ENCODE assay signal across 1 cellular context in the genomic region with DNA sequence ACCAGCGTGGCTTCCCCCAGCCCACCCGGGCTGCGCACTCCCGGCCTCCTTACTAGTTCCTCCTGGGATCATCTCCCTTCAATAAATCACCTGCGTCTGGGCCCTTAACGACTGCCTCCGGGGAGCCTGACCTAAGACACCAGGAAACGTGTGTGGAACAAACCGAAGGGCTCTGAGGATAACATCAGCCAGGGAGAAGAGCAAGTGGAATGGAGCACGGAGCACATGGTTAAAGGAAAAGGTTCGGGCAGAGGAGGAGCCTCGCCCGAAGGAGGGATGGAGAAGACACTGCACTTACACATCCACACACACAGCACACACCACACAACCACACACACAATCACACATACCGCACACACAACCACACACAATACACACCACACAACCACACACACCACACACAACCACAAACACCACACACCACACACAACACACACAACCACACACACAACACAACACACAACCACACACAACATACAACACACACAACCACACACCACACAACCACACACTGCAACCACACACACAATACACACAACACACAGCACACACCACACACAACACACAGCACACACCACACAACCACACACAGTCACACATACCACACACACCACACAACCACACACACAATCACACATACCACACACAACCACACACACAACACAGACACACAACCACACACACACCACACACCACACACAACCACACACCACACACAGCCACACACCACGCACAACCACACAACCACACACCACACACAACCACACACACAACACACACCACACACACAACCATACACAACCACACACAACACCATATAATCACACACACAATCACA.
TF ChIP-seq lines count a peak whose summit lies in the region.

No MANE protein-coding gene starts in this region.

TF ChIP-seq in HepG2, 621 proteins besides CTCF, POLR2A, EP300 and RAD21 (continues in another document):
- TF ChIP-seq ZNF484 (CRISPR knock-in tag; IDR thresholded peaks at IDR 0.05; ENCODE audit: borderline replicate concordance, low read depth) (no peak), KMT2A (CRISPR knock-in tag; IDR thresholded peaks at IDR 0.05) (no peak), MEIS2 (CRISPR knock-in tag; IDR thresholded peaks at IDR 0.05) (no peak), LBX2 (CRISPR knock-in tag; IDR thresholded peaks at IDR 0.05; ENCODE audit: borderline replicate concordance) (0 out of 2 replicates have a peak, but pooled peaks have one; percentile 8), ZNF292 (CRISPR knock-in tag; IDR thresholded peaks at IDR 0.05; ENCODE audit: borderline replicate concordance, low read depth) (no peak), ZNF263 (CRISPR knock-in tag; IDR thresholded peaks at IDR 0.05) (peak; percentile 83), ZSCAN12 (CRISPR knock-in tag; IDR thresholded peaks at IDR 0.05) (no peak), NBN (conservative IDR thresholded peaks at IDR 0.05) (0 out of 2 replicates have a peak, but pooled peaks have one; percentile 78), TFDP1 (CRISPR knock-in tag; IDR thresholded peaks at IDR 0.05; ENCODE audit: borderline replicate concordance) (no peak), ZNF883 (CRISPR knock-in tag; IDR thresholded peaks at IDR 0.05; ENCODE audit: not compliant biosample characterization) (peak; percentile 60), RBM39 (IDR thresholded peaks at IDR 0.05; ENCODE audit: low read depth, low read length, poor library complexity, severe bottlenecking) (no peak), PPARG (CRISPR knock-in tag; conservative IDR thresholded peaks at IDR 0.05) (no peak), ZNF607 (CRISPR knock-in tag; IDR thresholded peaks at IDR 0.05; ENCODE audit: borderline replicate concordance) (no peak), HDAC6 (IDR thresholded peaks at IDR 0.05; ENCODE audit: low read depth, low read length) (peak; percentile 83; the same call in 1 of the 2 replicates), CREB1 (IDR thresholded peaks at IDR 0.05) (peak; percentile 4; the same call in 1 of the 2 replicates), CREB1 (CRISPR knock-in tag; IDR thresholded peaks at IDR 0.05) (no peak), ZNF709 (CRISPR knock-in tag; IDR thresholded peaks at IDR 0.05) (no peak), FOSL1 (CRISPR knock-in tag; IDR thresholded peaks at IDR 0.05; ENCODE audit: borderline replicate concordance) (no peak), CHCHD3 (CRISPR knock-in tag; IDR thresholded peaks at IDR 0.05) (0 out of 2 replicates have a peak, but pooled peaks have one; percentile 40), SMYD3 (CRISPR knock-in tag; IDR thresholded peaks at IDR 0.05) (no peak), HNRNPLL (IDR thresholded peaks at IDR 0.05; ENCODE audit: low read depth, low read length, poor library complexity, severe bottlenecking) (peak; percentile 6), TBP (CRISPR knock-in tag; IDR thresholded peaks at IDR 0.05) (no peak), ZBTB10 (CRISPR knock-in tag; IDR thresholded peaks at IDR 0.05; ENCODE audit: borderline replicate concordance) (no peak), BHLHE40 (IDR thresholded peaks at IDR 0.05; ENCODE audit: low read length) (no peak), ZNF773 (CRISPR knock-in tag; IDR thresholded peaks at IDR 0.05; ENCODE audit: borderline replicate concordance) (no peak), ZNF282 (IDR thresholded peaks at IDR 0.05; ENCODE audit: partially characterized antibody) (peak; percentile 33), DR1 (CRISPR knock-in tag; IDR thresholded peaks at IDR 0.05) (no peak), SP2 (CRISPR knock-in tag; IDR thresholded peaks at IDR 0.05) (0 out of 2 replicates have a peak, but pooled peaks have one; percentile 3), ZNF17 (CRISPR knock-in tag; IDR thresholded peaks at IDR 0.05) (no peak), ZBTB21 (CRISPR knock-in tag; IDR thresholded peaks at IDR 0.05) (no peak), ZKSCAN1 (IDR thresholded peaks at IDR 0.05; ENCODE audit: low read length) (no peak), KDM5B (CRISPR knock-in tag; IDR thresholded peaks at IDR 0.05; ENCODE audit: borderline replicate concordance) (peak; percentile 19; the same call in 1 of the 2 replicates), NFATC3 (CRISPR knock-in tag; IDR thresholded peaks at IDR 0.05) (no peak), HMGA1 (CRISPR knock-in tag; conservative IDR thresholded peaks at IDR 0.05) (no peak), JUNB (CRISPR knock-in tag; IDR thresholded peaks at IDR 0.05; ENCODE audit: borderline replicate concordance) (peak; percentile 31; the same call in 1 of the 2 replicates)
- TF ChIP-seq, protein P1, sequence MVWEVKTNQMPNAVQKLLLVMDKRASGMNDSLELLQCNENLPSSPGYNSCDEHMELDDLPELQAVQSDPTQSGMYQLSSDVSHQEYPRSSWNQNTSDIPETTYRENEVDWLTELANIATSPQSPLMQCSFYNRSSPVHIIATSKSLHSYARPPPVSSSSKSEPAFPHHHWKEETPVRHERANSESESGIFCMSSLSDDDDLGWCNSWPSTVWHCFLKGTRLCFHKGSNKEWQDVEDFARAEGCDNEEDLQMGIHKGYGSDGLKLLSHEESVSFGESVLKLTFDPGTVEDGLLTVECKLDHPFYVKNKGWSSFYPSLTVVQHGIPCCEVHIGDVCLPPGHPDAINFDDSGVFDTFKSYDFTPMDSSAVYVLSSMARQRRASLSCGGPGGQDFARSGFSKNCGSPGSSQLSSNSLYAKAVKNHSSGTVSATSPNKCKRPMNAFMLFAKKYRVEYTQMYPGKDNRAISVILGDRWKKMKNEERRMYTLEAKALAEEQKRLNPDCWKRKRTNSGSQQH (CRISPR knock-in tag; IDR thresholded peaks at IDR 0.05; ENCODE audit: low read depth), result 0 out of 2 replicates have a peak, but pooled peaks have one; percentile 39
- TF ChIP-seq, protein P2, sequence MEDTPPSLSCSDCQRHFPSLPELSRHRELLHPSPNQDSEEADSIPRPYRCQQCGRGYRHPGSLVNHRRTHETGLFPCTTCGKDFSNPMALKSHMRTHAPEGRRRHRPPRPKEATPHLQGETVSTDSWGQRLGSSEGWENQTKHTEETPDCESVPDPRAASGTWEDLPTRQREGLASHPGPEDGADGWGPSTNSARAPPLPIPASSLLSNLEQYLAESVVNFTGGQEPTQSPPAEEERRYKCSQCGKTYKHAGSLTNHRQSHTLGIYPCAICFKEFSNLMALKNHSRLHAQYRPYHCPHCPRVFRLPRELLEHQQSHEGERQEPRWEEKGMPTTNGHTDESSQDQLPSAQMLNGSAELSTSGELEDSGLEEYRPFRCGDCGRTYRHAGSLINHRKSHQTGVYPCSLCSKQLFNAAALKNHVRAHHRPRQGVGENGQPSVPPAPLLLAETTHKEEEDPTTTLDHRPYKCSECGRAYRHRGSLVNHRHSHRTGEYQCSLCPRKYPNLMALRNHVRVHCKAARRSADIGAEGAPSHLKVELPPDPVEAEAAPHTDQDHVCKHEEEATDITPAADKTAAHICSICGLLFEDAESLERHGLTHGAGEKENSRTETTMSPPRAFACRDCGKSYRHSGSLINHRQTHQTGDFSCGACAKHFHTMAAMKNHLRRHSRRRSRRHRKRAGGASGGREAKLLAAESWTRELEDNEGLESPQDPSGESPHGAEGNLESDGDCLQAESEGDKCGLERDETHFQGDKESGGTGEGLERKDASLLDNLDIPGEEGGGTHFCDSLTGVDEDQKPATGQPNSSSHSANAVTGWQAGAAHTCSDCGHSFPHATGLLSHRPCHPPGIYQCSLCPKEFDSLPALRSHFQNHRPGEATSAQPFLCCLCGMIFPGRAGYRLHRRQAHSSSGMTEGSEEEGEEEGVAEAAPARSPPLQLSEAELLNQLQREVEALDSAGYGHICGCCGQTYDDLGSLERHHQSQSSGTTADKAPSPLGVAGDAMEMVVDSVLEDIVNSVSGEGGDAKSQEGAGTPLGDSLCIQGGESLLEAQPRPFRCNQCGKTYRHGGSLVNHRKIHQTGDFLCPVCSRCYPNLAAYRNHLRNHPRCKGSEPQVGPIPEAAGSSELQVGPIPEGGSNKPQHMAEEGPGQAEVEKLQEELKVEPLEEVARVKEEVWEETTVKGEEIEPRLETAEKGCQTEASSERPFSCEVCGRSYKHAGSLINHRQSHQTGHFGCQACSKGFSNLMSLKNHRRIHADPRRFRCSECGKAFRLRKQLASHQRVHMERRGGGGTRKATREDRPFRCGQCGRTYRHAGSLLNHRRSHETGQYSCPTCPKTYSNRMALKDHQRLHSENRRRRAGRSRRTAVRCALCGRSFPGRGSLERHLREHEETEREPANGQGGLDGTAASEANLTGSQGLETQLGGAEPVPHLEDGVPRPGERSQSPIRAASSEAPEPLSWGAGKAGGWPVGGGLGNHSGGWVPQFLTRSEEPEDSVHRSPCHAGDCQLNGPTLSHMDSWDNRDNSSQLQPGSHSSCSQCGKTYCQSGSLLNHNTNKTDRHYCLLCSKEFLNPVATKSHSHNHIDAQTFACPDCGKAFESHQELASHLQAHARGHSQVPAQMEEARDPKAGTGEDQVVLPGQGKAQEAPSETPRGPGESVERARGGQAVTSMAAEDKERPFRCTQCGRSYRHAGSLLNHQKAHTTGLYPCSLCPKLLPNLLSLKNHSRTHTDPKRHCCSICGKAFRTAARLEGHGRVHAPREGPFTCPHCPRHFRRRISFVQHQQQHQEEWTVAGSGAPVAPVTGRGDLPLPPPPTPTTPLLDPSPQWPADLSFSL (CRISPR knock-in tag; IDR thresholded peaks at IDR 0.05), result peak; percentile 100
- TF ChIP-seq, protein P3, sequence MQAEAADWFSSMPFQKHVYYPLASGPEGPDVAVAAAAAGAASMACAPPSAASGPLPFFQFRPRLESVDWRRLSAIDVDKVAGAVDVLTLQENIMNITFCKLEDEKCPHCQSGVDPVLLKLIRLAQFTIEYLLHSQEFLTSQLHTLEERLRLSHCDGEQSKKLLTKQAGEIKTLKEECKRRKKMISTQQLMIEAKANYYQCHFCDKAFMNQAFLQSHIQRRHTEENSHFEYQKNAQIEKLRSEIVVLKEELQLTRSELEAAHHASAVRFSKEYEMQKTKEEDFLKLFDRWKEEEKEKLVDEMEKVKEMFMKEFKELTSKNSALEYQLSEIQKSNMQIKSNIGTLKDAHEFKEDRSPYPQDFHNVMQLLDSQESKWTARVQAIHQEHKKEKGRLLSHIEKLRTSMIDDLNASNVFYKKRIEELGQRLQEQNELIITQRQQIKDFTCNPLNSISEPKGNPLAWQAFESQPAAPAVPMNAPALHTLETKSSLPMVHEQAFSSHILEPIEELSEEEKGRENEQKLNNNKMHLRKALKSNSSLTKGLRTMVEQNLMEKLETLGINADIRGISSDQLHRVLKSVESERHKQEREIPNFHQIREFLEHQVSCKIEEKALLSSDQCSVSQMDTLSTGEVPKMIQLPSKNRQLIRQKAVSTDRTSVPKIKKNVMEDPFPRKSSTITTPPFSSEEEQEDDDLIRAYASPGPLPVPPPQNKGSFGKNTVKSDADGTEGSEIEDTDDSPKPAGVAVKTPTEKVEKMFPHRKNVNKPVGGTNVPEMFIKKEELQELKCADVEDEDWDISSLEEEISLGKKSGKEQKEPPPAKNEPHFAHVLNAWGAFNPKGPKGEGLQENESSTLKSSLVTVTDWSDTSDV (CRISPR knock-in tag; IDR thresholded peaks at IDR 0.05), result 0 out of 2 replicates have a peak, but pooled peaks have one; percentile 46
- TF ChIP-seq, protein P4, sequence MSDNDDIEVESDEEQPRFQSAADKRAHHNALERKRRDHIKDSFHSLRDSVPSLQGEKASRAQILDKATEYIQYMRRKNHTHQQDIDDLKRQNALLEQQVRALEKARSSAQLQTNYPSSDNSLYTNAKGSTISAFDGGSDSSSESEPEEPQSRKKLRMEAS (IDR thresholded peaks at IDR 0.05), result peak; percentile 37; the same call in 1 of the 2 replicates
- TF ChIP-seq, protein P5, sequence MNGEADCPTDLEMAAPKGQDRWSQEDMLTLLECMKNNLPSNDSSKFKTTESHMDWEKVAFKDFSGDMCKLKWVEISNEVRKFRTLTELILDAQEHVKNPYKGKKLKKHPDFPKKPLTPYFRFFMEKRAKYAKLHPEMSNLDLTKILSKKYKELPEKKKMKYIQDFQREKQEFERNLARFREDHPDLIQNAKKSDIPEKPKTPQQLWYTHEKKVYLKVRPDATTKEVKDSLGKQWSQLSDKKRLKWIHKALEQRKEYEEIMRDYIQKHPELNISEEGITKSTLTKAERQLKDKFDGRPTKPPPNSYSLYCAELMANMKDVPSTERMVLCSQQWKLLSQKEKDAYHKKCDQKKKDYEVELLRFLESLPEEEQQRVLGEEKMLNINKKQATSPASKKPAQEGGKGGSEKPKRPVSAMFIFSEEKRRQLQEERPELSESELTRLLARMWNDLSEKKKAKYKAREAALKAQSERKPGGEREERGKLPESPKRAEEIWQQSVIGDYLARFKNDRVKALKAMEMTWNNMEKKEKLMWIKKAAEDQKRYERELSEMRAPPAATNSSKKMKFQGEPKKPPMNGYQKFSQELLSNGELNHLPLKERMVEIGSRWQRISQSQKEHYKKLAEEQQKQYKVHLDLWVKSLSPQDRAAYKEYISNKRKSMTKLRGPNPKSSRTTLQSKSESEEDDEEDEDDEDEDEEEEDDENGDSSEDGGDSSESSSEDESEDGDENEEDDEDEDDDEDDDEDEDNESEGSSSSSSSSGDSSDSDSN (CRISPR knock-in tag; IDR thresholded peaks at IDR 0.05), result peak; percentile 21; the same call in 1 of the 2 replicates
